ENCODE assay signal across 25 cellular contexts in the genomic region with DNA sequence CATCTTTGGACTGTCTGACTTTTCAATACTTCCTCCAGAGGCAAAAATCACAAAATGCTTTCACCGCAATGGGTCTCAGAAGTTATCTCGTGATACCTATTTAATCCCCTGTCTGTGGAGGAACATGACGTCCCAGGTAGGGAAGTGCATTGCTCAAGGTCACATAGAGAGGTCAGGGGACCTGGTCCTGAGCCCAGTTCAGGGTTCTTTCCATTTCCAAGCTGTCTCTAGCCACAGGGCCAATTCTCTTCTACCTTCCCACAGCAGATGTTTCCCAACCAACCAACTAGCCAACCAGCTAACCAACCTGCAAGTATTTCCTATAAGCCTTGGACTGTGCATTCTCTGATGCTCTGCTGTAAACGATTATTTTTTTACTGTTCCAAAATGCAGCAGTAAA.
"Had no signal": no experiment of that assay in that cellular context is flagged by ENCODE, and none has a peak within 500 bp of the region (broad histone marks: within the 10 kb centered on the region; RNA-seq: fewer than 3 reads in every experiment).

No MANE protein-coding gene starts in this region.

- ATAC-seq: body of pancreas, esophagus mucosa, lower lobe of right lung, mucosa of descending colon had no signal

- H3K27ac ChIP-seq: body of pancreas, cardiac muscle cell, lower lobe of right lung, suprapubic skin, transverse colon, vagina, WERI-Rb-1 had no signal

- H3K4me1 Mint-ChIP-seq: activated naive CD8-positive, alpha-beta T cell treated with anti-CD3 and anti-CD28 coated beads, Interleukin-2, amount 10 ng/mL, durations not matched to agents 7 days and 5 days had no signal

- H3K36me3 ChIP-seq: cardiac muscle cell, lower lobe of right lung, suprapubic skin, transverse colon, vagina, WERI-Rb-1 had no signal

- H3K36me3 Mint-ChIP-seq: activated naive CD8-positive, alpha-beta T cell treated with anti-CD3 and anti-CD28 coated beads, Interleukin-2, amount 10 ng/mL, durations not matched to agents 7 days and 5 days had no signal

- DNase-seq: activated CD4-positive, alpha-beta T cell treated with anti-CD3 and anti-CD28 coated beads, Interleukin-2, amount 50 U/mL, for 1 hour; activated CD4-positive, CD25-positive, alpha-beta regulatory T cell treated with anti-CD3 and anti-CD28 coated beads, Interleukin-2, amount 50 U/mL, for 72 hours; activated naive CD4-positive, alpha-beta T cell treated with Interleukin-2 at 50 U/mL for 16 hours; activated naive CD8-positive, alpha-beta T cell treated with anti-CD3 and anti-CD28 coated beads, Interleukin-2, amount 10 ng/mL, durations not matched to agents 7 days and 5 days; activated T-cell treated with anti-CD3 and anti-CD28 coated beads, Interleukin-2, amount 50 U/mL, for 1 hour; amygdala; body of pancreas; effector memory CD4-positive, alpha-beta T cell; hypothalamus; lower lobe of right lung; mesendoderm; mucosa of descending colon; nephron progenitor cell; stimulated activated CD4-positive, alpha-beta T cell treated with anti-CD3 and anti-CD28 coated beads, Interleukin-12 subunit alpha, Interleukin-12 subunit beta, amount 100 ng/mL, for 4 hours; stimulated activated CD4-positive, alpha-beta T cell treated with anti-CD3 and anti-CD28 coated beads, Interleukin-4, amount 100 ng/mL, for 4 hours; stimulated activated naive CD8-positive, alpha-beta T cell treated with anti-CD3 and anti-CD28 coated beads, Interleukin-15, Interleukin-2, amounts not matched to agents 100 U/mL and 50 U/mL, for 24 hours; T-helper 1 cell; transverse colon; WERI-Rb-1 had no signal

- H3K4me3 Mint-ChIP-seq: activated naive CD8-positive, alpha-beta T cell treated with anti-CD3 and anti-CD28 coated beads, Interleukin-2, amount 10 ng/mL, durations not matched to agents 7 days and 5 days; nephron progenitor cell had no signal

- H3K4me3 ChIP-seq: body of pancreas, cardiac muscle cell, lower lobe of right lung, mucosa of descending colon, suprapubic skin, transverse colon, vagina had no signal

- H3K4me1 ChIP-seq: lower lobe of right lung, vagina had no signal

- H3K27me3 ChIP-seq: body of pancreas, cardiac muscle cell, suprapubic skin, transverse colon, vagina had no signal

- FAIRE-seq: islet of Langerhans, TTC549 had no signal

- H3K9me3 ChIP-seq: body of pancreas, lower lobe of right lung, mucosa of descending colon, suprapubic skin, transverse colon, vagina had no signal

- H3K9me3 Mint-ChIP-seq: activated naive CD8-positive, alpha-beta T cell treated with anti-CD3 and anti-CD28 coated beads, Interleukin-2, amount 10 ng/mL, durations not matched to agents 7 days and 5 days; nephron progenitor cell had no signal

- H3K27ac Mint-ChIP-seq: activated naive CD8-positive, alpha-beta T cell treated with anti-CD3 and anti-CD28 coated beads, Interleukin-2, amount 10 ng/mL, durations not matched to agents 7 days and 5 days; nephron progenitor cell had no signal
